In the genomic region with DNA sequence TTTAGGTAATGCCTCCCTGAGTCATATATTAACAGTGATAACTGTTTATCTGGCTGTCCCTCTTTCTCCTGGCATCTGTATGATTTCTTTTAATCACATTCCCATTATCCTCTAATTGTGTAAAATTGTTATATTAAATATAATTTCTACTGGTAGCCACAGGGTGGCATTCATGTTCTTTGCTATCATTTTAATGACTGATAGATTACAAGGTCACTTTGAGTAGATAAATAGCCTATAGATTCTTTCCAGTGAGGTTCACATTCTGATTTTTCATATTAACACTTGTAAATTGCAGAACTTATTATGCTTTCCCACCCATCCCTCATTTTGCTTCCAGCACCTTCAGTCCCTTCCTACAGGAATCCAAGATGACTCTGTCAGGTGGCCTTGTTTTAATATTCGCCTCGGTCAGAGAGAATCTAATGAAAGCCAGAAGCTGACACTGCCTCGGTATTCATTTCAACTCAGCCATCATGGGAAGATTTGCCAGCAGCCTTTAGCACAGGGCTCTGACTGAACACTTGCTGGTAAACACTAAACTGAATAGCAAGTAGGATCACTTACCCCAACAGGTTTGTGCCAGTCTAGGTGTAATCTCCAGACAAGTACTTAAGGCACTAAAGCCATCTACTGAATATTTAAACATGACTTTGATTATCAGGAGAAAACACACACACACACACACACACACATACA, we compare ENCODE assay signal across 10 cellular contexts.
DNase-seq lines count a peak whose midpoint lies in the region; ATAC-seq, FAIRE-seq and TF ChIP-seq lines count a peak whose summit lies in the region.
"Had no signal": no experiment of that assay in that cellular context is flagged by ENCODE, and none has a peak within 500 bp of the region (broad histone marks: within the 10 kb centered on the region; RNA-seq: fewer than 3 reads in every experiment).

No MANE protein-coding gene starts in this region.

- no peaks in the 10 kb centered on the region for H3K9me3 ChIP-seq in OCI-LY7 (ENCODE audit: low read length)

- H3K9me2 ChIP-seq in OCI-LY7 (ENCODE audit: insufficient read depth, low read length) = no peaks in the 10 kb centered on the region

- H3K27ac ChIP-seq in OCI-LY7 (ENCODE audit: low read depth, low read length, poor library complexity, severe bottlenecking) = no peak overlapping the region

- H3K4me2 ChIP-seq in OCI-LY7 (ENCODE audit: low read length) = no peak overlapping the region

- no peaks in the 10 kb centered on the region for H3K4me1 ChIP-seq in OCI-LY7 (ENCODE audit: insufficient read depth, low read length, poor library complexity, severe bottlenecking)

- POLR2A ChIA-PET in OCI-LY7 (lab: Charles Lee) = interaction anchor here (0.6 kb wide), 1 partner anchor 183 kb away, joined by 3 read pairs; no protein-coding TSS in a partner anchor

- ATAC-seq in GM21528 (IDR thresholded peaks at IDR 0.05; ENCODE audit: low FRiP score, unreplicated experiment) (no peak), GM21619 (IDR thresholded peaks at IDR 0.05; ENCODE audit: unreplicated experiment) (no peak), sciatic nerve (no peak)

- no peak for TF ChIP-seq POLR2A in NB4 (IDR thresholded peaks at IDR 0.05; ENCODE audit: extremely low read depth, insufficient read length)

- no peak overlapping the region for H3K4me3 ChIP-seq in NB4 (ENCODE audit: low read depth, low read length)
- no peak overlapping the region for H3K4me3 ChIP-seq in OCI-LY7 (ENCODE audit: low read depth, low read length, poor library complexity, severe bottlenecking)

- no peak overlapping the region for H2AFZ ChIP-seq in OCI-LY7 (ENCODE audit: low read length)

- H3K79me2 ChIP-seq in OCI-LY7 (ENCODE audit: insufficient read depth, low read depth, low read length) = no peaks in the 10 kb centered on the region

- BruUV-seq in OCI-LY7 (replicated peaks; lab: Mats Ljungman, UMichigan) = no TSS peak

- intact Hi-C loops in OCI-LY7 (cut with micrococcal nuclease; ENCODE audit: unreplicated experiment) (no loop called here), sciatic nerve (cut with DNase I) (no loop called here)

- no peaks in the 10 kb centered on the region for H3K36me3 ChIP-seq in OCI-LY7 (ENCODE audit: insufficient read depth, low read length)

- TF ChIP-seq CTCF in D721Med (IDR thresholded peaks at IDR 0.05; ENCODE audit: insufficient read depth, missing control alignments) = peak; percentile 47
- no peak for TF ChIP-seq CTCF in NB4 (IDR thresholded peaks at IDR 0.05; ENCODE audit: low read depth, low read length)
- TF ChIP-seq CTCF in OCI-LY7 (conservative IDR thresholded peaks at IDR 0.05; ENCODE audit: low read length) = peak; percentile 54

- CTCF ChIA-PET in OCI-LY7 (lab: Charles Lee; ENCODE audit: unreplicated experiment) = no interaction called here

- DNase-seq in D721Med (ENCODE audit: insufficient read length, low spot score) = no peak
- DNase-seq in NB4 (ENCODE audit: low read depth) = peak; percentile 12
- no peak for DNase-seq in OCI-LY7 (ENCODE audit: low spot score)
- DNase-seq in left kidney (ENCODE audit: low read depth, low spot score) = peak; percentile 22
- DNase-seq in sciatic nerve (ENCODE audit: low spot score) = no peak
- no peak for DNase-seq in activated T-cell treated with anti-CD3 and anti-CD28 coated beads, Interleukin-2, amount 50 U/mL, for 1 hour
- DNase-seq: amniotic stem cell, DND-41 had no signal

- no peaks in the 10 kb centered on the region for H4K20me1 ChIP-seq in OCI-LY7 (ENCODE audit: insufficient read depth, low read length)

- FAIRE-seq in D721Med (lab: Jason Lieb, UNC) = no peak

Comparison
In these comparisons a context has a peak if more than half of its experiments do, and no peak if none do; other contexts are left out.
1. DNase-seq: peak in NB4 (single experiment) and left kidney (single experiment); none in D721Med (single experiment), OCI-LY7 (single experiment), sciatic nerve (single experiment) and activated T-cell treated with anti-CD3 and anti-CD28 coated beads, Interleukin-2, amount 50 U/mL, for 1 hour (single experiment).